ENCODE assay signal across 24 cellular contexts in the genomic region with DNA sequence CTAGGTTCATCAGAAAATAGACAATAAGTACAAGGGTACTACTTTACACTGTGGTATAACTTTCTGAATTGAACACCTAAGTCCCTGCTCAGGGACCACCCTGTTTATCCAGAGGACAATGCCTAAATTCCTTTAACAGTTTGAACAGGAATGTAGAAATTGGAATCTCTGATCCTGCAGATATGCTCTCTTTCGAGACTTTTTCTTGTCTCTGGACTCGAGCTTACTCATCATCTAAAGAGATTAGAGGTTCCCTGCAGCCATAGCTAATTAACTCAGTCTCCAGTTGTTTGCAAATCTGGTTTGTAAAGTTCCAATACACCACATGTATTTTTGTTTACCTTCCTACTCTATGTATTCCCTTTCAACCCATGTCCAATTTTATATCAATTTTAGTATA. TPM values are rescaled to one million over a fixed set of nuclear protein-coding genes. Genes with fewer than 3 reads are reported as not detected.
"Had no signal": no experiment of that assay in that cellular context is flagged by ENCODE, and none has a peak within 500 bp of the region (broad histone marks: within the 10 kb centered on the region; RNA-seq: fewer than 3 reads in every experiment).

No MANE protein-coding gene starts in this region.

- H3K27ac ChIP-seq: heart right ventricle, ovary, right atrium auricular region, sigmoid colon, skin epidermis, stomach, thoracic aorta, transverse colon had no signal

- H3K4me3 ChIP-seq: heart right ventricle, mucosa of descending colon, ovary, right atrium auricular region, sigmoid colon, skin epidermis, thoracic aorta, transverse colon had no signal

- H3K9me3 Mint-ChIP-seq: dendritic cell treated with granulocyte-macrophage colony-stimulating factor and Interleukin-4, amounts not matched to agents 40 ng/mL and 50 ng/mL, for 4 days; naive thymus-derived CD8-positive, alpha-beta T cell had no signal

- H3K4me3 Mint-ChIP-seq: dendritic cell treated with granulocyte-macrophage colony-stimulating factor and Interleukin-4, amounts not matched to agents 40 ng/mL and 50 ng/mL, for 4 days had no signal

- DNase-seq: foreskin melanocyte; heart right ventricle; hypothalamus; islet precursor cell; mammary epithelial cell; mucosa of descending colon; naive thymus-derived CD8-positive, alpha-beta T cell; ovary; sigmoid colon; stimulated activated CD4-positive, alpha-beta T cell treated with anti-CD3 and anti-CD28 coated beads, Interleukin-12 subunit alpha, Interleukin-12 subunit beta, amount 100 ng/mL, for 4 hours; stomach; substantia nigra; transverse colon had no signal

- ATAC-seq: heart right ventricle; left lobe of liver; mucosa of descending colon; naive thymus-derived CD8-positive, alpha-beta T cell had no signal

- H3K27ac Mint-ChIP-seq: dendritic cell treated with granulocyte-macrophage colony-stimulating factor and Interleukin-4, amounts not matched to agents 40 ng/mL and 50 ng/mL, for 4 days had no signal

- H3K36me3 Mint-ChIP-seq: naive thymus-derived CD8-positive, alpha-beta T cell had no signal

- H3K36me3 ChIP-seq: heart right ventricle, ovary, right atrium auricular region, sigmoid colon, stomach, thoracic aorta, transverse colon had no signal

- H3K9me3 ChIP-seq: heart right ventricle, mucosa of descending colon, ovary, right atrium auricular region, sigmoid colon, stomach, thoracic aorta, transverse colon had no signal

RNA-seq across cellular contexts. Expression of a gene that starts 1.0 kb away (rescaled TPM):
- total RNA-seq: endothelial cell of umbilical vein; heart right ventricle; left lobe of liver; lower leg skin; mammary epithelial cell; mucosa of descending colon; naive thymus-derived CD8-positive, alpha-beta T cell; posterior vena cava; right atrium auricular region; sigmoid colon; stomach; thoracic aorta; transverse colon; urinary bladder had no signal
- polyA plus RNA-seq: endothelial cell of umbilical vein; esophagus; heart right ventricle; mammary epithelial cell; naive thymus-derived CD8-positive, alpha-beta T cell; neural cell; sigmoid colon; urinary bladder had no signal

RNA-seq across cellular contexts. Expression of a gene that starts 3.4 kb away (rescaled TPM):
- total RNA-seq: endothelial cell of umbilical vein; heart right ventricle; left lobe of liver; lower leg skin; mammary epithelial cell; mucosa of descending colon; naive thymus-derived CD8-positive, alpha-beta T cell; posterior vena cava; right atrium auricular region; sigmoid colon; stomach; thoracic aorta; transverse colon; urinary bladder had no signal
- polyA plus RNA-seq: endothelial cell of umbilical vein; esophagus; heart right ventricle; naive thymus-derived CD8-positive, alpha-beta T cell; neural cell; ovary; sigmoid colon; stomach; urinary bladder had no signal

RNA-seq across cellular contexts. Expression of a gene that starts 24.9 kb away (rescaled TPM):
- polyA plus RNA-seq: neural cell had no signal
